ENCODE assay signal across 28 cellular contexts in the genomic region with DNA sequence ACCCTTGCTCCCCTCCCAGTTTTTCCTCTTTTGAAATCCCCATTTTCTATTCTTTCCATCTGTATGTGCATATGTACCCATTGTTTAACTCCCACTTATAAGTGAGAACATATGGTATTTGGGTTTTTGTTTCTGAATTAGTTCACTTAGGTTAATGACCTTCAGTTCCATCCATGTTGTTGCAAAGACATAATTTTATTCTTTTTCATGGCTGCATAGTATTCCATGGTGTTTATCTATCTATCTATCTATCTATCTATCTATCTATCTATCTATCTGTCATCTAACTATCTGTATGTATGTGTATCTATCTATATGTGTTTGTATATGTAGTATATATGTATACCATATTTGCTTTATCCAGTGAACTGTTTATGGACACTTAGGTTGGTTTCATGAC.
"Had no signal": no experiment of that assay in that cellular context is flagged by ENCODE, and none has a peak within 500 bp of the region (broad histone marks: within the 10 kb centered on the region; RNA-seq: fewer than 3 reads in every experiment).

No MANE protein-coding gene starts in this region.

- H3K4me2 ChIP-seq: hepatocyte had no signal

- DNase-seq: colonic mucosa; cortex of kidney; dermis blood vessel endothelial cell; dorsolateral prefrontal cortex; effector CD4-positive, alpha-beta T cell; effector CD8-positive, alpha-beta T cell; effector memory CD4-positive, alpha-beta T cell; effector memory CD8-positive, alpha-beta T cell; endodermal cell; erythroblast; esophagus squamous epithelium; foreskin fibroblast; foreskin keratinocyte; foreskin melanocyte; gastrocnemius medialis; glutamatergic neuron; head of caudate nucleus; heart left ventricle; hippocampal formation had no signal

- H2AFZ ChIP-seq: hepatocyte had no signal

- H3K79me2 ChIP-seq: hepatocyte had no signal

- H3K36me3 ChIP-seq: colonic mucosa, esophagus muscularis mucosa, esophagus squamous epithelium, gastrocnemius medialis, gastroesophageal sphincter, heart left ventricle had no signal

- ATAC-seq: effector memory CD8-positive, alpha-beta T cell; esophagus mucosa; foreskin keratinocyte; gastrocnemius medialis; gastroesophageal sphincter; heart left ventricle had no signal

- H3K27me3 ChIP-seq: colonic mucosa, dorsolateral prefrontal cortex, esophagus muscularis mucosa, esophagus squamous epithelium, foreskin keratinocyte, gastrocnemius medialis, gastroesophageal sphincter, heart left ventricle, hepatocyte had no signal

- H3K4me1 ChIP-seq: colonic mucosa, esophagus muscularis mucosa, esophagus squamous epithelium, foreskin keratinocyte, gastrocnemius medialis, gastroesophageal sphincter, heart left ventricle had no signal

- H3K27ac ChIP-seq: colonic mucosa, coronary artery, dorsolateral prefrontal cortex, epithelial cell of prostate, esophagus muscularis mucosa, esophagus squamous epithelium, foreskin keratinocyte, gastrocnemius medialis, gastroesophageal sphincter, heart left ventricle, hepatocyte had no signal

- H3K4me3 ChIP-seq: colonic mucosa, coronary artery, dorsolateral prefrontal cortex, esophagus muscularis mucosa, esophagus squamous epithelium, gastrocnemius medialis, gastroesophageal sphincter, heart left ventricle, hepatocyte had no signal

- H3K9me3 ChIP-seq: colonic mucosa, esophagus muscularis mucosa, esophagus squamous epithelium, gastrocnemius medialis, gastroesophageal sphincter had no signal

- FAIRE-seq: endometrium, endothelial cell of umbilical vein, frontal cortex had no signal
